In the genomic region with DNA sequence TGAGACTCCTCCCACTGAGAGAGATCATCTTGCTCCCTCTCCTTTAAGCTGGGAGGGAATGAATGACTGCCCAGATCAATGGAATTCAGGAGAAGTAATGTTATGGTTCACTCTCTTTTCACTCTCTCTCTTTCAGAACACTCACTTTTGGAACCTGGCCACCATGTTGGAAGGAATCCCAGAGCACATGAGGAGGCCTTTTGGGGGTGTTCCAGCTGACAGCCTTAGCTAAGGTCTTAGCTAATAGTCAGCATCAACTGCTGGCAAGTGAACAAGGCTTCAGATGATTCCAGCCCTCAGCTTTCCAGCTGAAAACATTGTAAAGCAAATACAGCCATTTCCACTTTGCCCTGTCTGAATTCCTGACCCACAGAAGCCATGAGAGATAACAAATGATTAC, we compare ENCODE assay signal across 1 cellular context.
TF ChIP-seq lines count a peak whose summit lies in the region.

No MANE protein-coding gene starts in this region.

TF ChIP-seq in GM23338, 12 proteins besides CTCF, POLR2A, EP300 and RAD21:
- TF ChIP-seq ZNF462 (CRISPR knock-in tag; IDR thresholded peaks at IDR 0.05): no peak
- no peak for TF ChIP-seq ZNF114 (CRISPR knock-in tag; IDR thresholded peaks at IDR 0.05)
- no peak for TF ChIP-seq REST (IDR thresholded peaks at IDR 0.05; ENCODE audit: unreplicated experiment)
- TF ChIP-seq JUNB (IDR thresholded peaks at IDR 0.05; ENCODE audit: unreplicated experiment): no peak
TF ChIP-seq in GM23338: peak in this region for 0.
